ENCODE assay signal across 8 cellular contexts in the genomic region with DNA sequence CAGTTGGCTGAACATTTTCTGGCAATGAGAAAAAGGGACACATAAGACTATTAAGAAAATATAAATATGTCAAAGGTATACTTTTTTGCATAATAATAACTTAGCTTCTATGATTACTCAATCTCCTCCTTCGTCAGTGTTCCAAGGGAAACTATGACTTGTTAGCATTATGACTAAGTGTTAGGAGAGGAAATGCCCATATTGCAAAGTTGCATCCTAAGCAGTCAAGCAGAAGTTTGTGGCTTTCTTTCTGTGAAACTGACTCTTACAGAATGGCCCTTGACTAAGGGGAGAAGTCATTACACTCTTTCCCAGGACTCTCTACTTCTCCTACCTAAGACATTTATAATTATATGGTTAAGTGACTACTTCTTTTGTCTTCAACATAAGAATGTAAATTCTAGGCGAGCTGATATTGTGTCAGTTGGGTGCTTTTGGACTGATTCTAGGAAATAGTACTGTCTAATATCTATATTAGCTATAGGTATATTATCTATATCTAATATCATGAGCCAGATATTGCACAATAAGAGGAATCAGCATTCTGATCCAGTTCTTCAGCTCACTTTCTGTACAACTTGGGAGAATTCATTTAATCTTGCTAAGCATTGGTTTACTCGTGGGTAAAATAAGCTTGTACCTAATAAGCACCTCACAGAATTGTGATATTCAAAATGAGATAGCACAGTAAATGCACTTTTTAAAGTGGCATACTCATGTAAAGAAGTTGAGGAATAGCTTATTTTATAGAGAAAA. TPM values are rescaled to one million over a fixed set of nuclear protein-coding genes. Genes with fewer than 3 reads are reported as not detected.
DNase-seq lines count a peak whose midpoint lies in the region; ATAC-seq and TF ChIP-seq lines count a peak whose summit lies in the region.

No MANE protein-coding gene starts in this region.

- peak overlapping the region; percentile 9 for H3K27ac ChIP-seq in lower lobe of right lung

- peak; percentile 84 for ATAC-seq in GM18858 (IDR thresholded peaks at IDR 0.05; ENCODE audit: unreplicated experiment)
- ATAC-seq in HG02973 (IDR thresholded peaks at IDR 0.05; ENCODE audit: unreplicated experiment): peak; percentile 90
- ATAC-seq in lower lobe of right lung: peak; percentile 90 to 96

- no peak overlapping the region for H3K4me3 ChIP-seq in lower lobe of right lung

- intact Hi-C loops in lower lobe of right lung (cut with DNase I): no loop called here

- DNase-seq in SKM-1 (lab: John Stamatoyannopoulos, UW; ENCODE audit: unreplicated experiment): peak; percentile 88
- no peak for DNase-seq in lower lobe of right lung
- no peak for DNase-seq in NCI-H128 (lab: John Stamatoyannopoulos, UW; ENCODE audit: unreplicated experiment)
- DNase-seq in stimulated activated CD4-positive, alpha-beta T cell treated with anti-CD3 and anti-CD28 coated beads, Interleukin-15, amount 100 ng/mL, for 24 hours: no peak
- DNase-seq in activated effector memory CD4-positive, alpha-beta T cell treated with Interleukin-2 at 50 U/mL for 16 hours: no peak
- no peak for DNase-seq in SHP77 (lab: John Stamatoyannopoulos, UW)

- no peak for TF ChIP-seq CTCF in lower lobe of right lung (IDR thresholded peaks at IDR 0.05)

- H3K36me3 ChIP-seq in lower lobe of right lung: no peaks in the 10 kb centered on the region

- no peaks in the 10 kb centered on the region for H3K27me3 ChIP-seq in lower lobe of right lung (ENCODE audit: low read depth)

- H3K4me1 ChIP-seq in lower lobe of right lung: no peaks in the 10 kb centered on the region

- H3K9me3 ChIP-seq in lower lobe of right lung: no peaks in the 10 kb centered on the region

RNA-seq across cellular contexts. Expression of gene SPINK6, which starts 16.4 kb away (rescaled TPM):
- not detected for total RNA-seq in lower lobe of right lung

RNA-seq across cellular contexts. Expression of gene SPINK14, which starts 18.1 kb away (rescaled TPM):
- total RNA-seq in lower lobe of right lung: not detected

RNA-seq across cellular contexts. Expression of gene MARCOL, which starts 51.9 kb away (rescaled TPM):
- total RNA-seq in lower lobe of right lung: not detected
